In the genomic region with DNA sequence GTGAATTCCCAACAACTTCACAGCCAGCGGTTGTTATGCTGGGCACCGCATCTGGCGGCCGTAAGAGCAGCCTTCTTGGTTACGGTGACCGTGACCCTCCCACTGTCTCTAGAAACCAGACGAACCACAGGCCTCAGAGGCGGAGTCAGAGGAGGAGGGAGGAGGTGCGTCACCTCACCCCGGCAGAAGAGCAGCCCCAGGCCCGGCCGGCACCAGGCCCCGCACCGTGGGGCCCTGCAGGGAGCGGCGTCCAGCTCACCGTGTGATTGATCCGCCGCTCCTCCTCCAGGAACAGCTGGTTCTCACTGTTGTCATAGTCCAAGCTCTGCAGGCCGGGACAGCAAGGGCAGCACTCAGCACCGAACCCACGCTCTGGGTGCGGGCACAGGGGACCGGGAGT, we compare ENCODE assay signal across 23 cellular contexts. TPM values are rescaled to one million over a fixed set of nuclear protein-coding genes. Genes with fewer than 3 reads are reported as not detected.
DNase-seq lines count a peak whose midpoint lies in the region; ATAC-seq and TF ChIP-seq lines count a peak whose summit lies in the region.
"Had no signal": no experiment of that assay in that cellular context is flagged by ENCODE, and none has a peak within 500 bp of the region (broad histone marks: within the 10 kb centered on the region; RNA-seq: fewer than 3 reads in every experiment).

No MANE protein-coding gene starts in this region.

- H3K27me3 ChIP-seq in right cardiac atrium (ENCODE audit: control insufficient read depth, insufficient read depth), result no peaks in the 10 kb centered on the region
- H3K27me3 ChIP-seq in heart right ventricle, result no peaks in the 10 kb centered on the region
- no peaks in the 10 kb centered on the region for H3K27me3 ChIP-seq in ovary

- H3K36me3 ChIP-seq in heart right ventricle, result peaks cover 0 to 81% (median 29%) of the 10 kb centered on the region in 9 donors
- H3K36me3 ChIP-seq in ovary, result no peaks in the 10 kb centered on the region

- H3K4me1 Mint-ChIP-seq in T-helper 2 cell treated with Interferon-gamma antibody and Interleukin-4, amounts not matched to agents 5 μg/mL and 100 μg/mL, for 36 hours (ENCODE audit: low read depth), result no peaks in the 10 kb centered on the region
- H3K4me1 Mint-ChIP-seq in activated naive CD8-positive, alpha-beta T cell treated with anti-CD3 and anti-CD28 coated beads, Interleukin-2, amount 50 U/mL, for 24 hours, result peaks cover 7% of the 10 kb centered on the region

- no peak for TF ChIP-seq POLR2A in ovary (IDR thresholded peaks at IDR 0.05)

- no peak for ATAC-seq in right cardiac atrium
- ATAC-seq in heart right ventricle, result no peak
- no peak for ATAC-seq in activated naive CD8-positive, alpha-beta T cell treated with anti-CD3 and anti-CD28 coated beads, Interleukin-2, amount 50 U/mL, for 24 hours
- ATAC-seq: HepG2 had no signal

- H3K36me3 Mint-ChIP-seq in T-helper 2 cell treated with Interferon-gamma antibody and Interleukin-4, amounts not matched to agents 5 μg/mL and 100 μg/mL, for 36 hours (ENCODE audit: low read depth), result no peaks in the 10 kb centered on the region
- no peaks in the 10 kb centered on the region for H3K36me3 Mint-ChIP-seq in activated naive CD8-positive, alpha-beta T cell treated with anti-CD3 and anti-CD28 coated beads, Interleukin-2, amount 50 U/mL, for 24 hours (ENCODE audit: low read depth)

- H3K27me3 Mint-ChIP-seq in T-helper 2 cell treated with Interferon-gamma antibody and Interleukin-4, amounts not matched to agents 5 μg/mL and 100 μg/mL, for 36 hours (ENCODE audit: low read depth), result no peaks in the 10 kb centered on the region
- no peaks in the 10 kb centered on the region for H3K27me3 Mint-ChIP-seq in activated naive CD8-positive, alpha-beta T cell treated with anti-CD3 and anti-CD28 coated beads, Interleukin-2, amount 50 U/mL, for 24 hours
- H3K27me3 Mint-ChIP-seq: CD4-positive, alpha-beta memory T cell had no signal

- intact Hi-C loops in right cardiac atrium (cut with DNase I) (no loop called here), heart right ventricle (cut with DNase I) (no loop called here), ovary (cut with DNase I) (no loop called here)

- H3K4me3 ChIP-seq in right cardiac atrium (ENCODE audit: low read length), result no peak overlapping the region
- no peak overlapping the region for H3K4me3 ChIP-seq in heart right ventricle
- H3K4me3 ChIP-seq in ovary, result no peak overlapping the region

- no peak for TF ChIP-seq CTCF in heart right ventricle (IDR thresholded peaks at IDR 0.05)
- TF ChIP-seq CTCF in ovary (IDR thresholded peaks at IDR 0.05), result no peak

- H3K27ac ChIP-seq in right cardiac atrium (ENCODE audit: low read length), result no peak overlapping the region
- no peak overlapping the region for H3K27ac ChIP-seq in heart right ventricle
- H3K27ac ChIP-seq in ovary, result peak overlapping the region in 1 of 2 donors; percentile 51
- H3K27ac ChIP-seq: 22Rv1 had no signal

- 83% methylated on average over 24 of the region's 24 CpGs for WGBS in right cardiac atrium
- WGBS in heart right ventricle, 2 donors, result 80 to 84% methylated on average over 24 of the region's 24 CpGs
- 43 to 68% (median 45%) methylated on average over 24 of the region's 24 CpGs for WGBS in ovary, 3 donors

- H3K4me1 ChIP-seq in right cardiac atrium (ENCODE audit: control insufficient read depth, insufficient read depth, low read length) (no peaks in the 10 kb centered on the region), heart right ventricle (no peaks in the 10 kb centered on the region), ovary (ENCODE audit: insufficient read depth) (no peaks in the 10 kb centered on the region)

- H3K4me3 Mint-ChIP-seq in T-helper 2 cell treated with Interferon-gamma antibody and Interleukin-4, amounts not matched to agents 5 μg/mL and 100 μg/mL, for 36 hours, result no peak overlapping the region
- no peak overlapping the region for H3K4me3 Mint-ChIP-seq in activated naive CD8-positive, alpha-beta T cell treated with anti-CD3 and anti-CD28 coated beads, Interleukin-2, amount 50 U/mL, for 24 hours
- H3K4me3 Mint-ChIP-seq: CD4-positive, alpha-beta memory T cell had no signal

- no peaks in the 10 kb centered on the region for H3K9me3 Mint-ChIP-seq in T-helper 2 cell treated with Interferon-gamma antibody and Interleukin-4, amounts not matched to agents 5 μg/mL and 100 μg/mL, for 36 hours
- no peaks in the 10 kb centered on the region for H3K9me3 Mint-ChIP-seq in activated naive CD8-positive, alpha-beta T cell treated with anti-CD3 and anti-CD28 coated beads, Interleukin-2, amount 50 U/mL, for 24 hours
- H3K9me3 Mint-ChIP-seq: CD4-positive, alpha-beta memory T cell had no signal

- H3K9me3 ChIP-seq in right cardiac atrium (ENCODE audit: control insufficient read depth, low read length) (no peaks in the 10 kb centered on the region), heart right ventricle (no peaks in the 10 kb centered on the region), ovary (no peaks in the 10 kb centered on the region)
- H3K9me3 ChIP-seq: SK-N-SH had no signal

- no peak for TF ChIP-seq EP300 in ovary (IDR thresholded peaks at IDR 0.05)

- DNase-seq in right cardiac atrium (peak in 2 of 3 donors; percentile 31 to 36), heart right ventricle (no peak), islet precursor cell (peak; percentile 81), ovary (peak; percentile 51 to 66 (median 58)), SHP77 (lab: John Stamatoyannopoulos, UW) (no peak), DMS79 (lab: John Stamatoyannopoulos, UW) (no peak)
- no peak for DNase-seq in T-helper 2 cell treated with Interferon-gamma antibody and Interleukin-4, amounts not matched to agents 5 μg/mL and 100 μg/mL, for 36 hours (ENCODE audit: low spot score)
- no peak for DNase-seq in activated naive CD8-positive, alpha-beta T cell treated with anti-CD3 and anti-CD28 coated beads, Interleukin-2, amount 50 U/mL, for 24 hours
- DNase-seq: AML-193; CD4-positive, alpha-beta memory T cell; EL; H7; KG1; NCI-H1105 treated with DMSO at 0.1 percent for 48 hours; NCI-H1694; NCI-H2081 treated with DMSO at 0.1 percent for 48 hours; NCI-H82; OCI-M1; Right ventricle myocardium superior; SK-N-SH had no signal

- H3K27ac Mint-ChIP-seq in T-helper 2 cell treated with Interferon-gamma antibody and Interleukin-4, amounts not matched to agents 5 μg/mL and 100 μg/mL, for 36 hours, result no peak overlapping the region
- H3K27ac Mint-ChIP-seq in activated naive CD8-positive, alpha-beta T cell treated with anti-CD3 and anti-CD28 coated beads, Interleukin-2, amount 50 U/mL, for 24 hours, result no peak overlapping the region
- H3K27ac Mint-ChIP-seq: CD4-positive, alpha-beta memory T cell had no signal

RNA-seq across cellular contexts. Expression of a gene that starts 13.7 kb away (rescaled TPM):
- total RNA-seq in right cardiac atrium (10 to 100 TPM; 32.9 to 54.8 (median 49.0) TPM), heart right ventricle (10 to 100 TPM; 29.9 to 60.1 (median 35.1) TPM), ovary (10 to 100 TPM; 28.4 to 70.9 (median 62.8) TPM)
- polyA plus RNA-seq in right cardiac atrium (35.7 TPM), heart right ventricle (10 to 100 TPM; 29.5 to 60.6 TPM), ovary (10 to 100 TPM; 16.3 to 31.0 TPM)

RNA-seq across cellular contexts. Expression of a gene that starts 16.8 kb away (rescaled TPM):
- total RNA-seq in right cardiac atrium (1 to 10 TPM in 2 of 4 donors, under 1 TPM in 2; 0.39 to 1.8 (median 0.89) TPM), heart right ventricle (1 to 10 TPM in 4 of 10 donors, under 1 TPM in 6; 0.17 to 2.7 (median 0.75) TPM), ovary (1 to 10 TPM; 1.3 to 3.5 (median 2.0) TPM)
- polyA plus RNA-seq in right cardiac atrium (0.50 TPM), heart right ventricle (1 to 10 TPM in 1 of 2 donors, under 1 TPM in 1; 0.49 to 5.9 TPM), ovary (1 to 10 TPM in 1 of 2 donors, not detected in 1; 1.1 TPM)
- total RNA-seq: H7 had no signal

RNA-seq across cellular contexts. Expression of a gene that starts 27.6 kb away (rescaled TPM):
- total RNA-seq in right cardiac atrium (under 1 TPM in 2 of 4 donors, not detected in 2; 0.18 to 0.28 TPM), heart right ventricle (not detected), ovary (under 1 TPM in 2 of 7 donors, not detected in 5; 0.15 to 0.40 TPM)
- polyA plus RNA-seq in right cardiac atrium (0.09 TPM), heart right ventricle (not detected), ovary (under 1 TPM in 1 of 2 donors, not detected in 1; 0.05 TPM)
- total RNA-seq: CD4-positive, alpha-beta memory T cell; H7; HepG2 had no signal
- polyA plus RNA-seq: CD4-positive, alpha-beta memory T cell; SK-N-SH had no signal

RNA-seq across cellular contexts. Expression of a gene that starts 30.3 kb away (rescaled TPM):
- under 1 TPM in 1 of 4 donors, not detected in 3; 0.26 TPM for total RNA-seq in right cardiac atrium
- polyA plus RNA-seq in right cardiac atrium, result 0.18 TPM
- under 1 TPM in 4 of 10 donors, not detected in 6; 0.32 to 0.61 (median 0.47) TPM for total RNA-seq in heart right ventricle
- under 1 TPM; 0.04 to 0.59 TPM for polyA plus RNA-seq in heart right ventricle
- total RNA-seq in ovary, result under 1 TPM in 1 of 7 donors, not detected in 6; 0.62 TPM
- polyA plus RNA-seq in ovary, result under 1 TPM in 1 of 2 donors, not detected in 1; 0.08 TPM
- total RNA-seq: H7, NCI-H460 had no signal
- polyA plus RNA-seq: CD4-positive, alpha-beta memory T cell; HepG2; SK-N-SH had no signal

RNA-seq across cellular contexts. Expression of a gene that starts 32.0 kb away (rescaled TPM):
- 10 to 100 TPM; 21.2 to 29.2 (median 23.2) TPM for total RNA-seq in right cardiac atrium
- 24.6 TPM for polyA plus RNA-seq in right cardiac atrium
- 10 to 100 TPM; 14.5 to 22.0 (median 19.7) TPM for total RNA-seq in heart right ventricle
- 10 to 100 TPM; 27.4 to 50.5 TPM for polyA plus RNA-seq in heart right ventricle
- total RNA-seq in ovary, result 10 to 100 TPM in 6 of 7 donors, 1 to 10 TPM in 1; 9.9 to 36.8 (median 32.8) TPM
- 10 to 100 TPM in 1 of 2 donors, under 1 TPM in 1; 0.27 to 31.7 TPM for polyA plus RNA-seq in ovary

Comparison
In these comparisons a context has a peak if more than half of its experiments do, and no peak if none do; other contexts are left out.
1. DNase-seq: peak in right cardiac atrium (2 of 3), islet precursor cell (single experiment) and ovary (5 of 5); none in heart right ventricle (0 of 2), SHP77 (0 of 2), DMS79 (single experiment), T-helper 2 cell treated with Interferon-gamma antibody and Interleukin-4, amounts not matched to agents 5 μg/mL and 100 μg/mL, for 36 hours (single experiment) and activated naive CD8-positive, alpha-beta T cell treated with anti-CD3 and anti-CD28 coated beads, Interleukin-2, amount 50 U/mL, for 24 hours (single experiment).